1 cellular context compared by ENCODE assay signal in the genomic region with DNA sequence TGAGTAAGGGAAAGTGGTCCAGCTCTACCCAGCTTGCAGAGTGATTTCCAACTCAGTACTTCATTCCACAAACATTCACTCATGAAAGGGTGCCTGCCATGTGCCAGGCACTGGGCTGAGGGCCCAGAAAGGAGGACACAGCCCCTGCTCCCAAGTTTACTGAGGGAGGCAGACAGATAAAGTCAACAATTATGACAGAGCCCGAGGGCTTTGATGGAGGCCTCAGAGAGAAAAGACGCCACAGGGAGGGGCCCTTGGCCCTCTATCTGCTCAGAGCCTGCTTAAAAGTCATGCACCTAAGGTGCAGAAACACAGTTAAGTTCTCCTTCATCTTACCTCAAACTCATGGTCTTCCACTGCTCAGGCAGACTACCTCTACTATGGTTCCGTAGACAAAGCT.
A peak's percentile ranks its signal among the peaks of the same experiment; 100 is the strongest.
TF ChIP-seq lines count a peak whose summit lies in the region.

No MANE protein-coding gene starts in this region.

TF ChIP-seq in HepG2, 621 proteins besides CTCF, POLR2A, EP300 and RAD21:
- 0 out of 2 replicates have a peak, but pooled peaks have one; percentile 44 for TF ChIP-seq ZNF263 (CRISPR knock-in tag; IDR thresholded peaks at IDR 0.05)
- TF ChIP-seq ZNF770 (CRISPR knock-in tag; IDR thresholded peaks at IDR 0.05): 0 out of 2 replicates have a peak, but pooled peaks have one; percentile 17
- 0 out of 2 replicates have a peak, but pooled peaks have one; percentile 19 for TF ChIP-seq ARID5B (CRISPR knock-in tag; IDR thresholded peaks at IDR 0.05)
- 0 out of 2 replicates have a peak, but pooled peaks have one; percentile 23 for TF ChIP-seq FOXA3 (CRISPR knock-in tag; IDR thresholded peaks at IDR 0.05)
- TF ChIP-seq SAP130 (CRISPR knock-in tag; IDR thresholded peaks at IDR 0.05; ENCODE audit: low read depth): peak; percentile 36; the same call in 1 of the 2 replicates
